2 cellular contexts compared by ENCODE assay signal in the genomic region with DNA sequence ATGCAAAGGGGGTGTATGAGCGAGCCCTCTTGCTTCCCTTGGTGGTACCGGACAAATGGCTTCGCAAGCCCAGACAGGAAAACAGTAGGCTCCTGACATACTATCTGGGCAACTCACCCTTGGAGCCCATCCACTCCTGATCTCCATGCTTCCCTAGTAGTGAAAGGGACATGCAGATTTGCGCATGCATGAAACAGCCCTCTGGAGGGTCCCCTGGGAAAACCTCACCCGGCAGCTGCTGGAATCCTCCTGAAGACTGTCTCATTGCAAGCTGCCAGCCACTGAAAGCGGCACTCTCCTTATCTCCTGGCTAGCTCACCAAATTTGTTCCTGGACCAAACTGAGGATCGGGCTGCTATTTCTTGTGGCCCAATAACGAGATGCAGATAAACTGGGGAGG.
TF ChIP-seq lines count a peak whose summit lies in the region.

No MANE protein-coding gene starts in this region.

TF ChIP-seq in A549, 52 proteins besides CTCF, POLR2A, EP300 and RAD21:
- no peak for TF ChIP-seq CHD2 (IDR thresholded peaks at IDR 0.05; ENCODE audit: low read length, partially characterized antibody)
TF ChIP-seq in A549: peak in this region for 0.

TF ChIP-seq in K562, 482 proteins besides CTCF, POLR2A, EP300 and RAD21:
- no peak for TF ChIP-seq ZNF75A (CRISPR knock-in tag; IDR thresholded peaks at IDR 0.05)
- TF ChIP-seq ZBTB1 (CRISPR knock-in tag; IDR thresholded peaks at IDR 0.05; ENCODE audit: borderline replicate concordance, low read depth), result no peak
- TF ChIP-seq NCOA2 (IDR thresholded peaks at IDR 0.05; ENCODE audit: partially characterized antibody in 2 of 2), result no peak
- TF ChIP-seq, protein P1, sequence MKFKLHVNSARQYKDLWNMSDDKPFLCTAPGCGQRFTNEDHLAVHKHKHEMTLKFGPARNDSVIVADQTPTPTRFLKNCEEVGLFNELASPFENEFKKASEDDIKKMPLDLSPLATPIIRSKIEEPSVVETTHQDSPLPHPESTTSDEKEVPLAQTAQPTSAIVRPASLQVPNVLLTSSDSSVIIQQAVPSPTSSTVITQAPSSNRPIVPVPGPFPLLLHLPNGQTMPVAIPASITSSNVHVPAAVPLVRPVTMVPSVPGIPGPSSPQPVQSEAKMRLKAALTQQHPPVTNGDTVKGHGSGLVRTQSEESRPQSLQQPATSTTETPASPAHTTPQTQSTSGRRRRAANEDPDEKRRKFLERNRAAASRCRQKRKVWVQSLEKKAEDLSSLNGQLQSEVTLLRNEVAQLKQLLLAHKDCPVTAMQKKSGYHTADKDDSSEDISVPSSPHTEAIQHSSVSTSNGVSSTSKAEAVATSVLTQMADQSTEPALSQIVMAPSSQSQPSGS (CRISPR knock-in tag; IDR thresholded peaks at IDR 0.05), result no peak
- TF ChIP-seq TAL1 (IDR thresholded peaks at IDR 0.05), result no peak
- no peak for TF ChIP-seq ETS2 (tag; IDR thresholded peaks at IDR 0.05; ENCODE audit: borderline replicate concordance, poor library complexity, severe bottlenecking)
- TF ChIP-seq ESRRA (IDR thresholded peaks at IDR 0.05; ENCODE audit: borderline replicate concordance, low read depth), result no peak
- no peak for TF ChIP-seq SRF (CRISPR knock-in tag; IDR thresholded peaks at IDR 0.05)
- TF ChIP-seq ZNF282 (CRISPR knock-in tag; IDR thresholded peaks at IDR 0.05), result no peak
- TF ChIP-seq STAG1 (CRISPR knock-in tag; IDR thresholded peaks at IDR 0.05; ENCODE audit: borderline replicate concordance), result no peak
- TF ChIP-seq SP1 (CRISPR knock-in tag; IDR thresholded peaks at IDR 0.05), result no peak
- no peak for TF ChIP-seq CBX5 (IDR thresholded peaks at IDR 0.05; ENCODE audit: borderline replicate concordance, low read depth)
- TF ChIP-seq SMARCB1 (IDR thresholded peaks at IDR 0.05; ENCODE audit: insufficient read length, low read depth), result no peak
- no peak for TF ChIP-seq HINFP (tag; conservative IDR thresholded peaks at IDR 0.05; ENCODE audit: low read depth)
- no peak for TF ChIP-seq ZFP1 (CRISPR knock-in tag; IDR thresholded peaks at IDR 0.05)
- no peak for TF ChIP-seq ZFPM2 (CRISPR knock-in tag; IDR thresholded peaks at IDR 0.05)
- no peak for TF ChIP-seq NFRKB (IDR thresholded peaks at IDR 0.05; ENCODE audit: low read depth)
